In genomic region chrX:43456056-43456455, GRCh38 we compare ENCODE assay signal across 13 cellular contexts.
DNase-seq lines count a peak whose midpoint lies in the region; ATAC-seq, FAIRE-seq and TF ChIP-seq lines count a peak whose summit lies in the region.
"Had no signal": no experiment of that assay in that cellular context is flagged by ENCODE, and none has a peak within 500 bp of the region (broad histone marks: within the 10 kb centered on the region; RNA-seq: fewer than 3 reads in every experiment).

No MANE protein-coding gene starts in this region.

- no peak for FAIRE-seq in RCC 7860 (lab: Jason Lieb, UNC)
- FAIRE-seq: GM12878 had no signal

- H3K27me3 ChIP-seq in SK-N-SH (ENCODE audit: insufficient read depth) (no peaks in the 10 kb centered on the region), WERI-Rb-1 (ENCODE audit: insufficient read depth, low read depth, severe bottlenecking) (no peaks in the 10 kb centered on the region), colonic mucosa (no peaks in the 10 kb centered on the region)

- no peaks in the 10 kb centered on the region for H3K79me2 ChIP-seq in SK-N-SH (ENCODE audit: insufficient read depth)

- no peaks in the 10 kb centered on the region for H3K9me3 ChIP-seq in SK-N-SH
- H3K9me3 ChIP-seq in WERI-Rb-1 (ENCODE audit: severe bottlenecking), result peaks cover 10% of the 10 kb centered on the region
- H3K9me3 ChIP-seq in colonic mucosa, result no peaks in the 10 kb centered on the region

- no peaks in the 10 kb centered on the region for H3F3A ChIP-seq in SK-N-SH (replicated peaks; ENCODE audit: insufficient read depth)

- no peaks in the 10 kb centered on the region for H4K20me1 ChIP-seq in SK-N-SH (ENCODE audit: insufficient read depth)

- WGBS in SK-N-SH (ENCODE audit: low lambda C conversion rate), result 8% methylated on average over 3 of the region's 3 CpGs

- no peak overlapping the region for H3K4me2 ChIP-seq in SK-N-SH
- H3K4me2 ChIP-seq: GM23338 had no signal

- H3K4me1 ChIP-seq in SK-N-SH (ENCODE audit: control insufficient read depth in 1 of 2, insufficient read depth in 2 of 2, low read depth in 1 of 2, low read length in 1 of 2), result no peaks in the 10 kb centered on the region
- no peaks in the 10 kb centered on the region for H3K4me1 ChIP-seq in colonic mucosa

- intact Hi-C loops in colonic mucosa (cut with DNase I) (no loop called here), posterior vena cava (cut with DNase I) (no loop called here)

- H3K9me2 ChIP-seq in SK-N-SH, result no peaks in the 10 kb centered on the region

- H3K27ac ChIP-seq in SK-N-SH (ENCODE audit: low read depth in 2 of 2, low read length in 1 of 2) (peak overlapping the region in 1 of 2 experiments; percentile 28; a peak in 1 of 4 replicates), WERI-Rb-1 (no peak overlapping the region), colonic mucosa (no peak overlapping the region)

- POLR2A ChIA-PET in SK-N-SH (lab: Yijun Ruan, JAX), result no interaction called here

- TF ChIP-seq CTCF in SK-N-SH (IDR thresholded peaks at IDR 0.05) (no peak), WERI-Rb-1 (IDR thresholded peaks at IDR 0.05; ENCODE audit: low read depth, low read length) (no peak), colonic mucosa (IDR thresholded peaks at IDR 0.05) (no peak)

- peak; percentile 28 for DNase-seq in SK-N-SH
- peak; percentile 92 for DNase-seq in NCI-H82 (lab: John Stamatoyannopoulos, UW)
- DNase-seq in WERI-Rb-1, result peak; percentile 44
- DNase-seq in colonic mucosa, result no peak
- DNase-seq in RCC 7860 (ENCODE audit: low spot score), result no peak
- DNase-seq in posterior vena cava (ENCODE audit: low spot score), result no peak
- DNase-seq: CD8-positive, alpha-beta T cell; COR-L47; DMS79; H7 had no signal

- H3K4me3 ChIP-seq in SK-N-SH (ENCODE audit: low read depth in 2 of 2, low read length in 1 of 2) (no peak overlapping the region), WERI-Rb-1 (ENCODE audit: low read depth, low read length) (no peak overlapping the region), colonic mucosa (no peak overlapping the region)
- H3K4me3 ChIP-seq: GM12878, GM23338 had no signal

- no peak overlapping the region for H2AFZ ChIP-seq in SK-N-SH (ENCODE audit: low read depth)
- H2AFZ ChIP-seq: GM23338 had no signal

- no peak for TF ChIP-seq RAD21 in SK-N-SH (IDR thresholded peaks at IDR 0.05; ENCODE audit: low read length)

- no peak for TF ChIP-seq EP300 in SK-N-SH (IDR thresholded peaks at IDR 0.05; ENCODE audit: borderline replicate concordance in 1 of 2, low read depth in 1 of 2, low read length in 1 of 2)

- CTCF ChIA-PET in SK-N-SH (lab: Yijun Ruan, JAX), result no interaction called here

- ATAC-seq in SK-N-SH treated with all-trans-retinoic acid at 6 μM for 48 hours, result no peak
- ATAC-seq: CD8-positive, alpha-beta T cell; GM12878; GM23338 had no signal

- no peak overlapping the region for H3K9ac ChIP-seq in SK-N-SH
- H3K9ac ChIP-seq in colonic mucosa (ENCODE audit: low read depth in 2 of 2, low read length in 2 of 2), result no peak overlapping the region

- H3K36me3 ChIP-seq in SK-N-SH (replicated peaks in 1 of 2; ENCODE audit: control insufficient read depth in 1 of 2, insufficient read depth in 2 of 2, low read length in 1 of 2) (no peaks in the 10 kb centered on the region), WERI-Rb-1 (no peaks in the 10 kb centered on the region), colonic mucosa (no peaks in the 10 kb centered on the region)

TF ChIP-seq in SK-N-SH, 30 proteins besides CTCF, POLR2A, EP300 and RAD21:
- TF ChIP-seq FOXJ3 (CRISPR knock-in tag; IDR thresholded peaks at IDR 0.05), result no peak
- TF ChIP-seq REST (IDR thresholded peaks at IDR 0.05; ENCODE audit: low read depth, low read length), result no peak
- no peak for TF ChIP-seq TAF1 (IDR thresholded peaks at IDR 0.05; ENCODE audit: borderline replicate concordance, low read depth, low read length)
- TF ChIP-seq EZH2phosphoT487 (IDR thresholded peaks at IDR 0.05; ENCODE audit: borderline replicate concordance, low read depth), result no peak

TF ChIP-seq in SK-N-SH treated with all-trans-retinoic acid at 6 μM for 48 hours, 23 proteins besides CTCF, POLR2A, EP300 and RAD21:
- TF ChIP-seq CSRNP3 (CRISPR knock-in tag; IDR thresholded peaks at IDR 0.05), result no peak
- TF ChIP-seq SNAI2 (CRISPR knock-in tag; IDR thresholded peaks at IDR 0.05), result no peak
- no peak for TF ChIP-seq PATZ1 (CRISPR knock-in tag; IDR thresholded peaks at IDR 0.05; ENCODE audit: borderline replicate concordance)
- TF ChIP-seq ISL1 (CRISPR knock-in tag; IDR thresholded peaks at IDR 0.05), result no peak
- no peak for TF ChIP-seq GLIS3 (CRISPR knock-in tag; IDR thresholded peaks at IDR 0.05)

Comparison
In these comparisons a context has a peak if more than half of its experiments do, and no peak if none do; other contexts are left out.
1. DNase-seq: peak in SK-N-SH (single experiment), NCI-H82 (single experiment) and WERI-Rb-1 (single experiment); none in colonic mucosa (single experiment), RCC 7860 (single experiment) and posterior vena cava (single experiment).